In the genomic region with DNA sequence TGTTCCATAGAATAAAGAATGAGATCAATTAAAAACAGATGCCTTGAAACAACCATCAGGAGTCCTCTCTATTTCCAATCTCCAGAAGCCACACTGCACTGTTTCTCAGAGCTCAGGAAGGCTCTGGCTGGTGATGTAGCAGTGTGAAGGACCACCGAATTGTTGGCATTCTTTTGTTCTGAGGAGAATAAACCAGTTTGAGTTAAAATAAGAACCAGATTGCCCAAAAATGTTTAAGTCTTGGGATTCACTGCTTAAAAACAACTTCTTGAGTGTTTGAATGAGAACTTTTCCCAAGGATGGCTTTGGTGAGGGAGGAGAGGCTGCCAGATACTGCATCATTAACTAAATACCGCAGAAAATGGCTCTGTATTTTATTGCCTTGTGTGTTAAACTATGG, we compare ENCODE assay signal across 1 cellular context.
TF ChIP-seq lines count a peak whose summit lies in the region.

No MANE protein-coding gene starts in this region.

TF ChIP-seq in IMR-90, 13 proteins besides CTCF, POLR2A, EP300 and RAD21:
- TF ChIP-seq CHD1 (IDR thresholded peaks at IDR 0.05; ENCODE audit: low read depth, low read length) (no peak), ELK1 (IDR thresholded peaks at IDR 0.05; ENCODE audit: borderline replicate concordance, low read depth, low read length) (no peak), CEBPB (IDR thresholded peaks at IDR 0.05; ENCODE audit: low read depth, low read length) (no peak), SMC3 (IDR thresholded peaks at IDR 0.05; ENCODE audit: low read depth, low read length) (no peak)
